In genomic region chr1:160625725-160626498, GRCh38 we compare ENCODE assay signal across 1 cellular context.
TF ChIP-seq lines count a peak whose summit lies in the region.

No MANE protein-coding gene starts in this region.

TF ChIP-seq in GM12878, 131 proteins besides CTCF, POLR2A, EP300 and RAD21 (continued from another document):
- TF ChIP-seq E2F8 (IDR thresholded peaks at IDR 0.05; ENCODE audit: low read depth, partially characterized antibody): peak; percentile 44
- TF ChIP-seq, protein P1, sequence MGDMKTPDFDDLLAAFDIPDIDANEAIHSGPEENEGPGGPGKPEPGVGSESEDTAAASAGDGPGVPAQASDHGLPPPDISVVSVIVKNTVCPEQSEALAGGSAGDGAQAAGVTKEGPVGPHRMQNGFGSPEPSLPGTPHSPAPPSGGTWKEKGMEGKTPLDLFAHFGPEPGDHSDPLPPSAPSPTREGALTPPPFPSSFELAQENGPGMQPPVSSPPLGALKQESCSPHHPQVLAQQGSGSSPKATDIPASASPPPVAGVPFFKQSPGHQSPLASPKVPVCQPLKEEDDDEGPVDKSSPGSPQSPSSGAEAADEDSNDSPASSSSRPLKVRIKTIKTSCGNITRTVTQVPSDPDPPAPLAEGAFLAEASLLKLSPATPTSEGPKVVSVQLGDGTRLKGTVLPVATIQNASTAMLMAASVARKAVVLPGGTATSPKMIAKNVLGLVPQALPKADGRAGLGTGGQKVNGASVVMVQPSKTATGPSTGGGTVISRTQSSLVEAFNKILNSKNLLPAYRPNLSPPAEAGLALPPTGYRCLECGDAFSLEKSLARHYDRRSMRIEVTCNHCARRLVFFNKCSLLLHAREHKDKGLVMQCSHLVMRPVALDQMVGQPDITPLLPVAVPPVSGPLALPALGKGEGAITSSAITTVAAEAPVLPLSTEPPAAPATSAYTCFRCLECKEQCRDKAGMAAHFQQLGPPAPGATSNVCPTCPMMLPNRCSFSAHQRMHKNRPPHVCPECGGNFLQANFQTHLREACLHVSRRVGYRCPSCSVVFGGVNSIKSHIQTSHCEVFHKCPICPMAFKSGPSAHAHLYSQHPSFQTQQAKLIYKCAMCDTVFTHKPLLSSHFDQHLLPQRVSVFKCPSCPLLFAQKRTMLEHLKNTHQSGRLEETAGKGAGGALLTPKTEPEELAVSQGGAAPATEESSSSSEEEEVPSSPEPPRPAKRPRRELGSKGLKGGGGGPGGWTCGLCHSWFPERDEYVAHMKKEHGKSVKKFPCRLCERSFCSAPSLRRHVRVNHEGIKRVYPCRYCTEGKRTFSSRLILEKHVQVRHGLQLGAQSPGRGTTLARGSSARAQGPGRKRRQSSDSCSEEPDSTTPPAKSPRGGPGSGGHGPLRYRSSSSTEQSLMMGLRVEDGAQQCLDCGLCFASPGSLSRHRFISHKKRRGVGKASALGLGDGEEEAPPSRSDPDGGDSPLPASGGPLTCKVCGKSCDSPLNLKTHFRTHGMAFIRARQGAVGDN (IDR thresholded peaks at IDR 0.05): peak; percentile 27; the same call in 1 of the 2 replicates
- TF ChIP-seq NFIC (IDR thresholded peaks at IDR 0.05; ENCODE audit: low read depth, low read length): peak; percentile 73
- TF ChIP-seq CREM (IDR thresholded peaks at IDR 0.05; ENCODE audit: low read depth): no peak
- TF ChIP-seq BMI1 (IDR thresholded peaks at IDR 0.05; ENCODE audit: borderline replicate concordance): peak; percentile 18
- peak; percentile 38; the same call in 1 of the 2 replicates for TF ChIP-seq IKZF1 (conservative IDR thresholded peaks at IDR 0.05)
- 0 out of 2 replicates have a peak, but pooled peaks have one; percentile 11 for TF ChIP-seq BCL11A (IDR thresholded peaks at IDR 0.05; ENCODE audit: low read depth, low read length)
- TF ChIP-seq CBX3 (IDR thresholded peaks at IDR 0.05; ENCODE audit: borderline replicate concordance, low read depth): no peak
- TF ChIP-seq CBX5 (IDR thresholded peaks at IDR 0.05; ENCODE audit: low read depth): no peak
- TF ChIP-seq POLR2AphosphoS5 (IDR thresholded peaks at IDR 0.05; ENCODE audit: low read length): peak; percentile 77
- TF ChIP-seq, protein P2, sequence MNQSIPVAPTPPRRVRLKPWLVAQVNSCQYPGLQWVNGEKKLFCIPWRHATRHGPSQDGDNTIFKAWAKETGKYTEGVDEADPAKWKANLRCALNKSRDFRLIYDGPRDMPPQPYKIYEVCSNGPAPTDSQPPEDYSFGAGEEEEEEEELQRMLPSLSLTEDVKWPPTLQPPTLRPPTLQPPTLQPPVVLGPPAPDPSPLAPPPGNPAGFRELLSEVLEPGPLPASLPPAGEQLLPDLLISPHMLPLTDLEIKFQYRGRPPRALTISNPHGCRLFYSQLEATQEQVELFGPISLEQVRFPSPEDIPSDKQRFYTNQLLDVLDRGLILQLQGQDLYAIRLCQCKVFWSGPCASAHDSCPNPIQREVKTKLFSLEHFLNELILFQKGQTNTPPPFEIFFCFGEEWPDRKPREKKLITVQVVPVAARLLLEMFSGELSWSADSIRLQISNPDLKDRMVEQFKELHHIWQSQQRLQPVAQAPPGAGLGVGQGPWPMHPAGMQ (IDR thresholded peaks at IDR 0.05; ENCODE audit: borderline replicate concordance): no peak
- TF ChIP-seq HDAC6 (IDR thresholded peaks at IDR 0.05; ENCODE audit: unreplicated experiment): no peak
- 0 out of 2 replicates have a peak, but pooled peaks have one; percentile 26 for TF ChIP-seq DPF2 (IDR thresholded peaks at IDR 0.05)
- TF ChIP-seq, protein P3, sequence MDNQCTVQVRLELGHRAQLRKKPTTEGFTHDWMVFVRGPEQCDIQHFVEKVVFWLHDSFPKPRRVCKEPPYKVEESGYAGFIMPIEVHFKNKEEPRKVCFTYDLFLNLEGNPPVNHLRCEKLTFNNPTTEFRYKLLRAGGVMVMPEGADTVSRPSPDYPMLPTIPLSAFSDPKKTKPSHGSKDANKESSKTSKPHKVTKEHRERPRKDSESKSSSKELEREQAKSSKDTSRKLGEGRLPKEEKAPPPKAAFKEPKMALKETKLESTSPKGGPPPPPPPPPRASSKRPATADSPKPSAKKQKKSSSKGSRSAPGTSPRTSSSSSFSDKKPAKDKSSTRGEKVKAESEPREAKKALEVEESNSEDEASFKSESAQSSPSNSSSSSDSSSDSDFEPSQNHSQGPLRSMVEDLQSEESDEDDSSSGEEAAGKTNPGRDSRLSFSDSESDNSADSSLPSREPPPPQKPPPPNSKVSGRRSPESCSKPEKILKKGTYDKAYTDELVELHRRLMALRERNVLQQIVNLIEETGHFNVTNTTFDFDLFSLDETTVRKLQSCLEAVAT (IDR thresholded peaks at IDR 0.05): peak; percentile 81; the same call in 1 of the 2 replicates
- peak; percentile 10; the same call in 1 of the 2 replicates for TF ChIP-seq ATF2 (IDR thresholded peaks at IDR 0.05; ENCODE audit: low read length)
- TF ChIP-seq NBN (IDR thresholded peaks at IDR 0.05): peak; percentile 82
